Comparison of ENCODE assay signal across 1 cellular context in the genomic region with DNA sequence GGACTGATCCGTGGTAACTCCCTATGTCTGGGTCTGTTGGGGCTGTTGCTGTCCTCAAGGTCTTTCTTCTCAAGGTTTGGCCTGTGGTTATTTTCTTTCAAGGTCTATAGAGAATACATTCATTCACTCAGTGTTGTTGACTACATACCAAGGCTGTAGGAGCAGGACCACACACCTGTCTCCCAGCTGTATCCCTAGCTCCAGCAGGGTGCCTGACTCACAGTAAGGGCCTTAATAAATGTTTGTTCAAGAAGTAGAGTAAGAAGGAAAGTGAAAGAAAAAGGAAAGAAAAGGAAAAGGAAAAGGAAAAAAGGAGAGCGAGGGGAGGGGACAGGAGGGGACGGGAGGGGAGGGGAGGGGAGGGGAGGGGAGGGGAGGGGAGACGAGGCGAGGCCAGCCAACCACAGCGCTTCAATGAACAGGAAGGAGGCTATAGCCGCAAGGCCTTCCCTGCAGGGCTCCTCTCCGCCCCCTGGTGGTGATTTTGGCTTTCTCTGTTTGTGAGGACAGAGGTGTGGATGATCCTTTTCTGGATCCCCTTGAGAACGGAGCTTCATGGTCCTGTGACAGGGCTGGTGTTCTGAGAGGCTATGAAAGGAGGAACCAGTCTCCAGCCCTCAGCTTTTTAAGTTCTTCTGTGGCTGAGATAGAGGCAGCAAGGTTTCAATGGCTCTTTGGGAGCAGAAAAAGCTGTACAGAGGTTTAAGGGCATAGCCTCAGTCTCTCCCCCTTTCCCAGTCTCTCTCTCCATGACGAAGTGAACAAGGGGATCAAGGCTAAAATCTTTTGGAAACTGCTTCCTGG.
TF ChIP-seq lines count a peak whose summit lies in the region.

No MANE protein-coding gene starts in this region.

TF ChIP-seq in GM23338, 12 proteins besides CTCF, POLR2A, EP300 and RAD21 (continued from another document):
- TF ChIP-seq, protein P1, sequence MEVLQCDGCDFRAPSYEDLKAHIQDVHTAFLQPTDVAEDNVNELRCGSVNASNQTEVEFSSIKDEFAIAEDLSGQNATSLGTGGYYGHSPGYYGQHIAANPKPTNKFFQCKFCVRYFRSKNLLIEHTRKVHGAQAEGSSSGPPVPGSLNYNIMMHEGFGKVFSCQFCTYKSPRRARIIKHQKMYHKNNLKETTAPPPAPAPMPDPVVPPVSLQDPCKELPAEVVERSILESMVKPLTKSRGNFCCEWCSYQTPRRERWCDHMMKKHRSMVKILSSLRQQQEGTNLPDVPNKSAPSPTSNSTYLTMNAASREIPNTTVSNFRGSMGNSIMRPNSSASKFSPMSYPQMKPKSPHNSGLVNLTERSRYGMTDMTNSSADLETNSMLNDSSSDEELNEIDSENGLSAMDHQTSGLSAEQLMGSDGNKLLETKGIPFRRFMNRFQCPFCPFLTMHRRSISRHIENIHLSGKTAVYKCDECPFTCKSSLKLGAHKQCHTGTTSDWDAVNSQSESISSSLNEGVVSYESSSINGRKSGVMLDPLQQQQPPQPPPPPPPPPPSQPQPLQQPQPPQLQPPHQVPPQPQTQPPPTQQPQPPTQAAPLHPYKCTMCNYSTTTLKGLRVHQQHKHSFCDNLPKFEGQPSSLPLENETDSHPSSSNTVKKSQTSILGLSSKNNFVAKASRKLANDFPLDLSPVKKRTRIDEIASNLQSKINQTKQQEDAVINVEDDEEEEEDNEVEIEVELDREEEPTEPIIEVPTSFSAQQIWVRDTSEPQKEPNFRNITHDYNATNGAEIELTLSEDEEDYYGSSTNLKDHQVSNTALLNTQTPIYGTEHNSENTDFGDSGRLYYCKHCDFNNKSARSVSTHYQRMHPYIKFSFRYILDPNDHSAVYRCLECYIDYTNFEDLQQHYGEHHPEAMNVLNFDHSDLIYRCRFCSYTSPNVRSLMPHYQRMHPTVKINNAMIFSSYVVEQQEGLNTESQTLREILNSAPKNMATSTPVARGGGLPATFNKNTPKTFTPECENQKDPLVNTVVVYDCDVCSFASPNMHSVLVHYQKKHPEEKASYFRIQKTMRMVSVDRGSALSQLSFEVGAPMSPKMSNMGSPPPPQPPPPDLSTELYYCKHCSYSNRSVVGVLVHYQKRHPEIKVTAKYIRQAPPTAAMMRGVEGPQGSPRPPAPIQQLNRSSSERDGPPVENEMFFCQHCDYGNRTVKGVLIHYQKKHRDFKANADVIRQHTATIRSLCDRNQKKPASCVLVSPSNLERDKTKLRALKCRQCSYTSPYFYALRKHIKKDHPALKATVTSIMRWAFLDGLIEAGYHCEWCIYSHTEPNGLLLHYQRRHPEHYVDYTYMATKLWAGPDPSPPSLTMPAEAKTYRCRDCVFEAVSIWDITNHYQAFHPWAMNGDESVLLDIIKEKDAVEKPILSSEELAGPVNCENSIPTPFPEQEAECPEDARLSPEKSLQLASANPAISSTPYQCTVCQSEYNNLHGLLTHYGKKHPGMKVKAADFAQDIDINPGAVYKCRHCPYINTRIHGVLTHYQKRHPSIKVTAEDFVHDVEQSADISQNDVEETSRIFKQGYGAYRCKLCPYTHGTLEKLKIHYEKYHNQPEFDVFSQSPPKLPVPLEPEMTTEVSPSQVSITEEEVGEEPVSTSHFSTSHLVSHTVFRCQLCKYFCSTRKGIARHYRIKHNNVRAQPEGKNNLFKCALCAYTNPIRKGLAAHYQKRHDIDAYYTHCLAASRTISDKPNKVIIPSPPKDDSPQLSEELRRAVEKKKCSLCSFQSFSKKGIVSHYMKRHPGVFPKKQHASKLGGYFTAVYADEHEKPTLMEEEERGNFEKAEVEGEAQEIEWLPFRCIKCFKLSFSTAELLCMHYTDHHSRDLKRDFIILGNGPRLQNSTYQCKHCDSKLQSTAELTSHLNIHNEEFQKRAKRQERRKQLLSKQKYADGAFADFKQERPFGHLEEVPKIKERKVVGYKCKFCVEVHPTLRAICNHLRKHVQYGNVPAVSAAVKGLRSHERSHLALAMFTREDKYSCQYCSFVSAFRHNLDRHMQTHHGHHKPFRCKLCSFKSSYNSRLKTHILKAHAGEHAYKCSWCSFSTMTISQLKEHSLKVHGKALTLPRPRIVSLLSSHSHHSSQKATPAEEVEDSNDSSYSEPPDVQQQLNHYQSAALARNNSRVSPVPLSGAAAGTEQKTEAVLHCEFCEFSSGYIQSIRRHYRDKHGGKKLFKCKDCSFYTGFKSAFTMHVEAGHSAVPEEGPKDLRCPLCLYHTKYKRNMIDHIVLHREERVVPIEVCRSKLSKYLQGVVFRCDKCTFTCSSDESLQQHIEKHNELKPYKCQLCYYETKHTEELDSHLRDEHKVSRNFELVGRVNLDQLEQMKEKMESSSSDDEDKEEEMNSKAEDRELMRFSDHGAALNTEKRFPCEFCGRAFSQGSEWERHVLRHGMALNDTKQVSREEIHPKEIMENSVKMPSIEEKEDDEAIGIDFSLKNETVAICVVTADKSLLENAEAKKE (CRISPR knock-in tag; IDR thresholded peaks at IDR 0.05), result no peak
- TF ChIP-seq NANOG (IDR thresholded peaks at IDR 0.05; ENCODE audit: borderline replicate concordance) (no peak), POLR2AphosphoS5 (IDR thresholded peaks at IDR 0.05; ENCODE audit: low read depth) (no peak), EZH2 (IDR thresholded peaks at IDR 0.05; ENCODE audit: low read depth, unreplicated experiment) (no peak), JUNB (IDR thresholded peaks at IDR 0.05; ENCODE audit: unreplicated experiment) (no peak), EZH2phosphoT487 (IDR thresholded peaks at IDR 0.05; ENCODE audit: unreplicated experiment) (no peak)
- TF ChIP-seq, protein P2, sequence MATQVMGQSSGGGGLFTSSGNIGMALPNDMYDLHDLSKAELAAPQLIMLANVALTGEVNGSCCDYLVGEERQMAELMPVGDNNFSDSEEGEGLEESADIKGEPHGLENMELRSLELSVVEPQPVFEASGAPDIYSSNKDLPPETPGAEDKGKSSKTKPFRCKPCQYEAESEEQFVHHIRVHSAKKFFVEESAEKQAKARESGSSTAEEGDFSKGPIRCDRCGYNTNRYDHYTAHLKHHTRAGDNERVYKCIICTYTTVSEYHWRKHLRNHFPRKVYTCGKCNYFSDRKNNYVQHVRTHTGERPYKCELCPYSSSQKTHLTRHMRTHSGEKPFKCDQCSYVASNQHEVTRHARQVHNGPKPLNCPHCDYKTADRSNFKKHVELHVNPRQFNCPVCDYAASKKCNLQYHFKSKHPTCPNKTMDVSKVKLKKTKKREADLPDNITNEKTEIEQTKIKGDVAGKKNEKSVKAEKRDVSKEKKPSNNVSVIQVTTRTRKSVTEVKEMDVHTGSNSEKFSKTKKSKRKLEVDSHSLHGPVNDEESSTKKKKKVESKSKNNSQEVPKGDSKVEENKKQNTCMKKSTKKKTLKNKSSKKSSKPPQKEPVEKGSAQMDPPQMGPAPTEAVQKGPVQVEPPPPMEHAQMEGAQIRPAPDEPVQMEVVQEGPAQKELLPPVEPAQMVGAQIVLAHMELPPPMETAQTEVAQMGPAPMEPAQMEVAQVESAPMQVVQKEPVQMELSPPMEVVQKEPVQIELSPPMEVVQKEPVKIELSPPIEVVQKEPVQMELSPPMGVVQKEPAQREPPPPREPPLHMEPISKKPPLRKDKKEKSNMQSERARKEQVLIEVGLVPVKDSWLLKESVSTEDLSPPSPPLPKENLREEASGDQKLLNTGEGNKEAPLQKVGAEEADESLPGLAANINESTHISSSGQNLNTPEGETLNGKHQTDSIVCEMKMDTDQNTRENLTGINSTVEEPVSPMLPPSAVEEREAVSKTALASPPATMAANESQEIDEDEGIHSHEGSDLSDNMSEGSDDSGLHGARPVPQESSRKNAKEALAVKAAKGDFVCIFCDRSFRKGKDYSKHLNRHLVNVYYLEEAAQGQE (IDR thresholded peaks at IDR 0.05; ENCODE audit: unreplicated experiment), result no peak
- TF ChIP-seq, protein P3, sequence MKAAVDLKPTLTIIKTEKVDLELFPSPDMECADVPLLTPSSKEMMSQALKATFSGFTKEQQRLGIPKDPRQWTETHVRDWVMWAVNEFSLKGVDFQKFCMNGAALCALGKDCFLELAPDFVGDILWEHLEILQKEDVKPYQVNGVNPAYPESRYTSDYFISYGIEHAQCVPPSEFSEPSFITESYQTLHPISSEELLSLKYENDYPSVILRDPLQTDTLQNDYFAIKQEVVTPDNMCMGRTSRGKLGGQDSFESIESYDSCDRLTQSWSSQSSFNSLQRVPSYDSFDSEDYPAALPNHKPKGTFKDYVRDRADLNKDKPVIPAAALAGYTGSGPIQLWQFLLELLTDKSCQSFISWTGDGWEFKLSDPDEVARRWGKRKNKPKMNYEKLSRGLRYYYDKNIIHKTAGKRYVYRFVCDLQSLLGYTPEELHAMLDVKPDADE (IDR thresholded peaks at IDR 0.05), result no peak
